Comparison of ENCODE assay signal across 14 cellular contexts in genomic region chr10:110861930-110862677, GRCh38. TPM values are rescaled to one million over a fixed set of nuclear protein-coding genes. Genes with fewer than 3 reads are reported as not detected.
A peak's percentile ranks its signal among the peaks of the same experiment; 100 is the strongest.
DNase-seq lines count a peak whose midpoint lies in the region; ATAC-seq and TF ChIP-seq lines count a peak whose summit lies in the region.
"Had no signal": no experiment of that assay in that cellular context is flagged by ENCODE, and none has a peak within 500 bp of the region (broad histone marks: within the 10 kb centered on the region; RNA-seq: fewer than 3 reads in every experiment).

No MANE protein-coding gene starts in this region.

- intact Hi-C loops in transverse colon (cut with DNase I; ENCODE audit: low total_unique reads): no loop called here
- intact Hi-C loops in activated T-helper 2 cell treated with anti-CD3 and anti-CD28 coated beads, Interferon-gamma antibody, Interleukin-2, Interleukin-4, amounts not matched to agents 10 μg/mL and 5 μg/mL and 100 μg/mL, durations not matched to agents 14 hours and 24 hours and 36 hours (cut with micrococcal nuclease): loop anchor here (10.0 kb wide), 1 partner anchor 447 kb away; no protein-coding TSS in a partner anchor

- TF ChIP-seq POLR2A in transverse colon (IDR thresholded peaks at IDR 0.05): no peak

- H3K4me3 ChIP-seq in transverse colon: no peak overlapping the region

- peaks cover 0 to 1% of the 10 kb centered on the region in 2 donors for H3K9me3 Mint-ChIP-seq in activated T-cell treated with anti-CD3 and anti-CD28 coated beads, Interleukin-2, amount 50 U/mL, for 72 hours
- H3K9me3 Mint-ChIP-seq in activated CD8-positive, alpha-beta T cell treated with anti-CD3 and anti-CD28 coated beads, Interleukin-2, amount 10 ng/mL, durations not matched to agents 7 days and 5 days (ENCODE audit: insufficient read depth): no peaks in the 10 kb centered on the region
- no peaks in the 10 kb centered on the region for H3K9me3 Mint-ChIP-seq in immature natural killer cell
- no peaks in the 10 kb centered on the region for H3K9me3 Mint-ChIP-seq in activated T-helper 2 cell treated with anti-CD3 and anti-CD28 coated beads, Interferon-gamma antibody, Interleukin-2, Interleukin-4, amounts not matched to agents 10 μg/mL and 5 μg/mL and 100 μg/mL, durations not matched to agents 14 hours and 24 hours and 36 hours

- H3K36me3 Mint-ChIP-seq in activated T-cell treated with anti-CD3 and anti-CD28 coated beads, Interleukin-2, amount 50 U/mL, for 72 hours (ENCODE audit: insufficient read depth in 2 of 2): peaks cover 2 to 6% of the 10 kb centered on the region in 2 donors
- H3K36me3 Mint-ChIP-seq in activated CD8-positive, alpha-beta T cell treated with anti-CD3 and anti-CD28 coated beads, Interleukin-2, amount 10 ng/mL, durations not matched to agents 7 days and 5 days (ENCODE audit: low read depth): peaks cover 5% of the 10 kb centered on the region
- no peaks in the 10 kb centered on the region for H3K36me3 Mint-ChIP-seq in immature natural killer cell
- H3K36me3 Mint-ChIP-seq in activated T-helper 2 cell treated with anti-CD3 and anti-CD28 coated beads, Interferon-gamma antibody, Interleukin-2, Interleukin-4, amounts not matched to agents 10 μg/mL and 5 μg/mL and 100 μg/mL, durations not matched to agents 14 hours and 24 hours and 36 hours (ENCODE audit: low read depth): peaks cover 11% of the 10 kb centered on the region

- peak overlapping the region; percentile 20 to 35 for H3K4me3 Mint-ChIP-seq in activated T-cell treated with anti-CD3 and anti-CD28 coated beads, Interleukin-2, amount 50 U/mL, for 72 hours
- no peak overlapping the region for H3K4me3 Mint-ChIP-seq in activated CD8-positive, alpha-beta T cell treated with anti-CD3 and anti-CD28 coated beads, Interleukin-2, amount 10 ng/mL, durations not matched to agents 7 days and 5 days
- peak overlapping the region in 4 of 5 donors; percentile 21 to 46 (median 27) for H3K4me3 Mint-ChIP-seq in immature natural killer cell
- no peak overlapping the region for H3K4me3 Mint-ChIP-seq in activated T-helper 2 cell treated with anti-CD3 and anti-CD28 coated beads, Interferon-gamma antibody, Interleukin-2, Interleukin-4, amounts not matched to agents 10 μg/mL and 5 μg/mL and 100 μg/mL, durations not matched to agents 14 hours and 24 hours and 36 hours (ENCODE audit: low read depth)

- no peak for ATAC-seq in activated T-cell treated with anti-CD3 and anti-CD28 coated beads, Interleukin-2, amount 50 U/mL, for 72 hours (replicated peaks in 1 of 2)
- no peak for ATAC-seq in activated CD8-positive, alpha-beta T cell treated with anti-CD3 and anti-CD28 coated beads, Interleukin-2, amount 10 ng/mL, durations not matched to agents 7 days and 5 days
- ATAC-seq: left cardiac atrium, right cardiac atrium had no signal

- TF ChIP-seq CTCF in transverse colon (IDR thresholded peaks at IDR 0.05): no peak

- peak overlapping the region; percentile 69 for H3K27ac Mint-ChIP-seq in activated T-cell treated with anti-CD3 and anti-CD28 coated beads, Interleukin-2, amount 50 U/mL, for 72 hours
- peak overlapping the region; percentile 53 for H3K27ac Mint-ChIP-seq in activated CD8-positive, alpha-beta T cell treated with anti-CD3 and anti-CD28 coated beads, Interleukin-2, amount 10 ng/mL, durations not matched to agents 7 days and 5 days
- H3K27ac Mint-ChIP-seq in immature natural killer cell: peak overlapping the region; percentile 84 to 100 (median 95)
- H3K27ac Mint-ChIP-seq in activated T-helper 2 cell treated with anti-CD3 and anti-CD28 coated beads, Interferon-gamma antibody, Interleukin-2, Interleukin-4, amounts not matched to agents 10 μg/mL and 5 μg/mL and 100 μg/mL, durations not matched to agents 14 hours and 24 hours and 36 hours: no peak overlapping the region

- WGBS in transverse colon (ENCODE audit: low coverage in 1 of 2), 2 donors: 87 to 89% methylated on average over 3 to 6 of the region's 6 CpGs

- POLR2A ChIA-PET in activated CD8-positive, alpha-beta T cell treated with anti-CD3 and anti-CD28 coated beads, Interleukin-2, amount 10 ng/mL, durations not matched to agents 7 days and 5 days (lab: Charles Lee): interaction anchor here (0.9 to 1.7 kb wide), 4 partner anchors 9 to 18 kb away, joined by 3 to 9 read pairs (median 6); partner anchors contain the start of gene PDCD4

- peaks cover 69 to 97% (median 80%) of the 10 kb centered on the region in 4 donors for H3K4me1 ChIP-seq in transverse colon

- H3K36me3 ChIP-seq in transverse colon: no peaks in the 10 kb centered on the region

- DNase-seq in activated T-cell treated with anti-CD3 and anti-CD28 coated beads, Interleukin-2, amount 50 U/mL, for 72 hours: no peak
- DNase-seq in activated T-cell treated with anti-CD3 and anti-CD28 coated beads, Interleukin-2, amount 50 U/mL, for 1 hour: no peak
- peak; percentile 20 for DNase-seq in activated CD8-positive, alpha-beta T cell treated with anti-CD3 and anti-CD28 coated beads, Interleukin-2, amount 10 ng/mL, durations not matched to agents 7 days and 5 days
- DNase-seq in immature natural killer cell: no peak
- DNase-seq in transverse colon: no peak
- no peak for DNase-seq in cerebellum (ENCODE audit: low spot score)
- DNase-seq in activated T-helper 2 cell treated with anti-CD3 and anti-CD28 coated beads, Interferon-gamma antibody, Interleukin-2, Interleukin-4, amounts not matched to agents 10 μg/mL and 5 μg/mL and 100 μg/mL, durations not matched to agents 14 hours and 24 hours and 36 hours (ENCODE audit: low spot score): no peak
- DNase-seq in NCI-H2171 treated with DMSO at 0.1 percent for 48 hours (lab: John Stamatoyannopoulos, UW): no peak
- DNase-seq: ACHN; activated CD4-positive, CD25-positive, alpha-beta regulatory T cell; H7; left cardiac atrium; NCI-H1092 treated with DMSO at 0.1 percent for 48 hours; right cardiac atrium had no signal

- H3K27me3 ChIP-seq in transverse colon: no peaks in the 10 kb centered on the region

- H3K27me3 Mint-ChIP-seq in activated T-cell treated with anti-CD3 and anti-CD28 coated beads, Interleukin-2, amount 50 U/mL, for 72 hours (ENCODE audit: low read depth): no peaks in the 10 kb centered on the region
- H3K27me3 Mint-ChIP-seq in activated CD8-positive, alpha-beta T cell treated with anti-CD3 and anti-CD28 coated beads, Interleukin-2, amount 10 ng/mL, durations not matched to agents 7 days and 5 days (ENCODE audit: low read depth): no peaks in the 10 kb centered on the region
- H3K27me3 Mint-ChIP-seq in immature natural killer cell (ENCODE audit: low read depth in 3 of 3): peaks cover 2 to 10% (median 4%) of the 10 kb centered on the region in 3 donors
- no peaks in the 10 kb centered on the region for H3K27me3 Mint-ChIP-seq in activated T-helper 2 cell treated with anti-CD3 and anti-CD28 coated beads, Interferon-gamma antibody, Interleukin-2, Interleukin-4, amounts not matched to agents 10 μg/mL and 5 μg/mL and 100 μg/mL, durations not matched to agents 14 hours and 24 hours and 36 hours (ENCODE audit: low read depth)

- CTCF ChIA-PET in activated CD8-positive, alpha-beta T cell treated with anti-CD3 and anti-CD28 coated beads, Interleukin-2, amount 10 ng/mL, durations not matched to agents 7 days and 5 days (lab: Charles Lee): interaction anchor here (1.0 to 6.7 kb wide), 7 partner anchors 9 to 58 kb away, joined by 3 to 46 read pairs (median 5); partner anchors contain the start of gene PDCD4

- in situ Hi-C loops in transverse colon (cut with MboI; ENCODE audit: low pct_ligation_motif_present in 1 of 4, low pct_unique_long_range_greater_than_20kb in 1 of 4, low sequenced_read_pairs in 3 of 4): no loop called here

- H3K9me3 ChIP-seq in transverse colon: no peaks in the 10 kb centered on the region

- TF ChIP-seq EP300 in transverse colon (IDR thresholded peaks at IDR 0.05; ENCODE audit: low read depth): no peak

- H3K27ac ChIP-seq in transverse colon: peak overlapping the region; percentile 85 to 95 (median 88)

- peaks cover 96% of the 10 kb centered on the region for H3K4me1 Mint-ChIP-seq in activated T-cell treated with anti-CD3 and anti-CD28 coated beads, Interleukin-2, amount 50 U/mL, for 72 hours (ENCODE audit: low read depth)
- H3K4me1 Mint-ChIP-seq in activated CD8-positive, alpha-beta T cell treated with anti-CD3 and anti-CD28 coated beads, Interleukin-2, amount 10 ng/mL, durations not matched to agents 7 days and 5 days (ENCODE audit: low read depth): peaks cover 98% of the 10 kb centered on the region
- peaks cover 96 to 97% of the 10 kb centered on the region in 2 donors for H3K4me1 Mint-ChIP-seq in immature natural killer cell
- peaks cover 77% of the 10 kb centered on the region for H3K4me1 Mint-ChIP-seq in activated T-helper 2 cell treated with anti-CD3 and anti-CD28 coated beads, Interferon-gamma antibody, Interleukin-2, Interleukin-4, amounts not matched to agents 10 μg/mL and 5 μg/mL and 100 μg/mL, durations not matched to agents 14 hours and 24 hours and 36 hours (ENCODE audit: low read depth)

RNA-seq across cellular contexts. Expression of gene PDCD4, which starts 9.6 kb away (rescaled TPM):
- 100 to 1,000 TPM; 340 to 386 TPM for total RNA-seq in activated T-cell treated with anti-CD3 and anti-CD28 coated beads, Interleukin-2, amount 50 U/mL, for 72 hours
- total RNA-seq in activated CD8-positive, alpha-beta T cell treated with anti-CD3 and anti-CD28 coated beads, Interleukin-2, amount 10 ng/mL, durations not matched to agents 7 days and 5 days: 10 to 100 TPM; 97.1 to 98.4 TPM
- polyA plus RNA-seq in immature natural killer cell: 100 to 1,000 TPM; 212 to 318 (median 231) TPM
- 100 to 1,000 TPM in 3 of 4 donors, 10 to 100 TPM in 1; 98.3 to 724 (median 511) TPM for total RNA-seq in transverse colon
- 89.3 TPM for total RNA-seq in cerebellum
- total RNA-seq in activated T-helper 2 cell treated with anti-CD3 and anti-CD28 coated beads, Interferon-gamma antibody, Interleukin-2, Interleukin-4, amounts not matched to agents 10 μg/mL and 5 μg/mL and 100 μg/mL, durations not matched to agents 14 hours and 24 hours and 36 hours: 60.4 and 67.7 TPM in 2 replicates

RNA-seq across cellular contexts. Expression of gene BBIP1, which starts 56.9 kb away (rescaled TPM):
- 10 to 100 TPM; 25.7 to 34.5 TPM for total RNA-seq in activated T-cell treated with anti-CD3 and anti-CD28 coated beads, Interleukin-2, amount 50 U/mL, for 72 hours
- total RNA-seq in activated CD8-positive, alpha-beta T cell treated with anti-CD3 and anti-CD28 coated beads, Interleukin-2, amount 10 ng/mL, durations not matched to agents 7 days and 5 days: 10 to 100 TPM; 20.7 to 21.1 TPM
- 10 to 100 TPM; 17.0 to 26.8 (median 18.3) TPM for polyA plus RNA-seq in immature natural killer cell
- total RNA-seq in transverse colon (10 to 100 TPM in 3 of 4 donors, 1 to 10 TPM in 1; 9.6 to 44.9 (median 18.1) TPM), cerebellum (44.1 TPM)
- total RNA-seq in activated T-helper 2 cell treated with anti-CD3 and anti-CD28 coated beads, Interferon-gamma antibody, Interleukin-2, Interleukin-4, amounts not matched to agents 10 μg/mL and 5 μg/mL and 100 μg/mL, durations not matched to agents 14 hours and 24 hours and 36 hours: 31.5 and 32.7 TPM in 2 replicates

RNA-seq across cellular contexts. Expression of gene SHOC2, which starts 57.3 kb away (rescaled TPM):
- 10 to 100 TPM; 66.1 to 71.3 TPM for total RNA-seq in activated T-cell treated with anti-CD3 and anti-CD28 coated beads, Interleukin-2, amount 50 U/mL, for 72 hours
- 10 to 100 TPM; 40.0 to 43.2 TPM for total RNA-seq in activated CD8-positive, alpha-beta T cell treated with anti-CD3 and anti-CD28 coated beads, Interleukin-2, amount 10 ng/mL, durations not matched to agents 7 days and 5 days
- polyA plus RNA-seq in immature natural killer cell: 10 to 100 TPM; 52.6 to 68.8 (median 52.8) TPM
- total RNA-seq in transverse colon: 100 to 1,000 TPM in 1 of 4 donors, 10 to 100 TPM in 3; 57.3 to 125 (median 73.4) TPM
- total RNA-seq in cerebellum: 85.6 TPM
- total RNA-seq in activated T-helper 2 cell treated with anti-CD3 and anti-CD28 coated beads, Interferon-gamma antibody, Interleukin-2, Interleukin-4, amounts not matched to agents 10 μg/mL and 5 μg/mL and 100 μg/mL, durations not matched to agents 14 hours and 24 hours and 36 hours: 36.4 and 44.3 TPM in 2 replicates

Comparison
In these comparisons a context has a peak if more than half of its experiments do, and no peak if none do; other contexts are left out.
1. H3K4me3 Mint-ChIP-seq: peak in activated T-cell treated with anti-CD3 and anti-CD28 coated beads, Interleukin-2, amount 50 U/mL, for 72 hours (2 of 2) and immature natural killer cell (4 of 5); none in activated CD8-positive, alpha-beta T cell treated with anti-CD3 and anti-CD28 coated beads, Interleukin-2, amount 10 ng/mL, durations not matched to agents 7 days and 5 days (single experiment) and activated T-helper 2 cell treated with anti-CD3 and anti-CD28 coated beads, Interferon-gamma antibody, Interleukin-2, Interleukin-4, amounts not matched to agents 10 μg/mL and 5 μg/mL and 100 μg/mL, durations not matched to agents 14 hours and 24 hours and 36 hours (single experiment).